18 cellular contexts compared by ENCODE assay signal in the genomic region with DNA sequence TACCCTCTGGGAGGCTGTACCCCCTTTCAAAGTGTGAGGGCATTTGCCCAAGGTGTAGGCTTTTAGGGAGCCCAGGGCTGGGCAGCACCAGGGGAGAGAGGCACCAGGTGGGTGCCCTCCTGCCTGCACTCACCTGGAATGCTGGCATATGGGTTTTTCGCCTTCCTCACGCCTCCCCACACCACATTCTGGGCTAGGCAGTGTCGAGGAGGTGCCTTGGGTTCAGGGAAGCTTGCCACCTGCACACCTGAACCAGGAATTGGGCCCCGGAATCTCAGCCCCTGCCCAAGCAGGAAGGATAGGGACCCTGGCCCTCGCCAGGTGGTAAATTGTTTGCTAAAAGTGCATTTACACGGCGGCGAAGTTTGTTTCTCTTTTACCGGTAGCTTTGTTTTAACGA. TPM values are rescaled to one million over a fixed set of nuclear protein-coding genes. Genes with fewer than 3 reads are reported as not detected.
DNase-seq lines count a peak whose midpoint lies in the region; TF ChIP-seq lines count a peak whose summit lies in the region.
"Had no signal": no experiment of that assay in that cellular context is flagged by ENCODE, and none has a peak within 500 bp of the region (broad histone marks: within the 10 kb centered on the region; RNA-seq: fewer than 3 reads in every experiment).

No MANE protein-coding gene starts in this region.

- H2BK20ac ChIP-seq in H9 (ENCODE audit: low read depth, low read length, poor library complexity, severe bottlenecking) = no peak overlapping the region

- H3K4me3 Mint-ChIP-seq in CD4-positive, alpha-beta memory T cell = peak overlapping the region in 5 of 8 donors; percentile 26 to 63 (median 47)
- peak overlapping the region; percentile 46 to 90 for H3K4me3 Mint-ChIP-seq in H9
- H3K4me3 Mint-ChIP-seq in endodermal cell = peak overlapping the region; percentile 54
- H3K4me3 Mint-ChIP-seq in mesothelial cell of epicardium = peak overlapping the region; percentile 87

- H3K27me3 Mint-ChIP-seq in CD4-positive, alpha-beta memory T cell = peaks cover 52 to 64% of the 10 kb centered on the region in 2 donors
- H3K27me3 Mint-ChIP-seq in H9 (ENCODE audit: low read depth) = peaks cover 70% of the 10 kb centered on the region
- peaks cover 85% of the 10 kb centered on the region for H3K27me3 Mint-ChIP-seq in endodermal cell (ENCODE audit: insufficient read depth)
- H3K27me3 Mint-ChIP-seq in mesothelial cell of epicardium (ENCODE audit: low read depth) = peaks cover 76% of the 10 kb centered on the region

- DNase-seq in CD4-positive, alpha-beta memory T cell = no peak
- DNase-seq in H9 = peak; percentile 39
- DNase-seq in endodermal cell = peak; percentile 60
- no peak for DNase-seq in mesothelial cell of epicardium (ENCODE audit: low spot score in 2 of 2, unreplicated experiment in 2 of 2)
- DNase-seq in amniotic stem cell (lab: John Stamatoyannopoulos, UW) = no peak
- no peak for DNase-seq in GM13977 (ENCODE audit: low spot score)
- DNase-seq in AML-193 (lab: John Stamatoyannopoulos, UW) = no peak
- DNase-seq in SHP77 treated with DMSO at 0.1 percent for 48 hours (lab: John Stamatoyannopoulos, UW) = no peak
- DNase-seq: C1 segment of cervical spinal cord, DND-41, GF-D8, NCI-H1105 treated with DMSO at 0.1 percent for 48 hours, NCI-H187, NCI-H446 treated with DMSO at 0.1 percent for 48 hours, OCI-M1, SJCRH30 had no signal

- no peak overlapping the region for H2BK5ac ChIP-seq in H9 (ENCODE audit: insufficient read length, low read length)

- no peak overlapping the region for H2BK12ac ChIP-seq in H9 (ENCODE audit: insufficient read length, low read depth, low read length)

- H2BK120ac ChIP-seq in H9 (ENCODE audit: low read depth, low read length, poor library complexity, severe bottlenecking) = no peak overlapping the region

- CTCF ChIA-PET in CD4-positive, alpha-beta memory T cell (lab: Charles Lee; ENCODE audit: partially characterized antibody) = interaction anchor here (1.3 to 4.7 kb wide), 6 partner anchors 14 to 870 kb away, joined by 3 to 41 read pairs (median 5); no protein-coding TSS in a partner anchor

- in situ Hi-C loops in GM13977 (cut with MboI; ENCODE audit: low pct_unique_long_range_greater_than_20kb, low sequenced_read_pairs, unreplicated experiment) = no loop called here

- no peak overlapping the region for H3K18ac ChIP-seq in H9 (ENCODE audit: insufficient read length, low read depth, low read length)

- TF ChIP-seq CTCF in H9 (conservative IDR thresholded peaks at IDR 0.05) = no peak
- no peak for TF ChIP-seq CTCF in endodermal cell (conservative IDR thresholded peaks at IDR 0.05)
- no peak for TF ChIP-seq CTCF in mesothelial cell of epicardium (IDR thresholded peaks at IDR 0.05; ENCODE audit: unreplicated experiment)
- no peak for TF ChIP-seq CTCF in GM13977 (IDR thresholded peaks at IDR 0.05; ENCODE audit: extremely low read depth, insufficient read depth, missing control alignments)

- H4K20me1 ChIP-seq in H9 (ENCODE audit: control insufficient read depth, insufficient read depth, insufficient read length) = peaks cover 2% of the 10 kb centered on the region

- H3K36me3 ChIP-seq in CD4-positive, alpha-beta memory T cell (ENCODE audit: insufficient read depth, low read length) = no peaks in the 10 kb centered on the region
- H3K36me3 ChIP-seq in endodermal cell (ENCODE audit: control insufficient read depth, insufficient read depth, low read length) = no peaks in the 10 kb centered on the region

- peaks cover 50% of the 10 kb centered on the region for H3K23me2 ChIP-seq in H9 (ENCODE audit: insufficient read length, low read depth, low read length, poor library complexity, severe bottlenecking)

- H3K4me1 ChIP-seq in CD4-positive, alpha-beta memory T cell (ENCODE audit: insufficient read depth, low read length) = peaks cover 50% of the 10 kb centered on the region
- peaks cover 15% of the 10 kb centered on the region; the same call in 1 of the 2 replicates for H3K4me1 ChIP-seq in H9 (ENCODE audit: insufficient read depth, low read length)
- H3K4me1 ChIP-seq in endodermal cell (ENCODE audit: control insufficient read depth, insufficient read depth, low read length) = peaks cover 8% of the 10 kb centered on the region

- H3K27ac Mint-ChIP-seq in CD4-positive, alpha-beta memory T cell = peak overlapping the region in 1 of 7 donors; percentile 47
- H3K27ac Mint-ChIP-seq in H9 = no peak overlapping the region
- H3K27ac Mint-ChIP-seq in endodermal cell = no peak overlapping the region
- peak overlapping the region; percentile 91 for H3K27ac Mint-ChIP-seq in mesothelial cell of epicardium

- H2AFZ ChIP-seq in H9 (ENCODE audit: low read length) = no peak overlapping the region

- no peak overlapping the region for H2BK15ac ChIP-seq in H9 (ENCODE audit: low read depth, low read length)

- peaks cover 36 to 59% (median 46%) of the 10 kb centered on the region in 4 donors for H3K4me1 Mint-ChIP-seq in CD4-positive, alpha-beta memory T cell
- H3K4me1 Mint-ChIP-seq in H9 (peaks cover 53 to 54% of the 10 kb centered on the region in 2 experiments), endodermal cell (peaks cover 41% of the 10 kb centered on the region), mesothelial cell of epicardium (peaks cover 50% of the 10 kb centered on the region)

- no peak overlapping the region for H2AK5ac ChIP-seq in H9 (ENCODE audit: insufficient read length, low read length)

- H3K56ac ChIP-seq in H9 (ENCODE audit: insufficient read length, low read depth, low read length) = no peak overlapping the region

- H3K79me1 ChIP-seq in H9 (ENCODE audit: insufficient read depth, low read depth, low read length, poor library complexity, severe bottlenecking) = no peaks in the 10 kb centered on the region

- no peak overlapping the region for H4K8ac ChIP-seq in H9 (replicated peaks; ENCODE audit: insufficient read length, low read depth, low read length)

- WGBS in H9 (ENCODE audit: extremely low coverage, insufficient read length, low lambda C conversion rate) = no CpG with 5 or more reads among the region's 10 CpGs
- 4 to 15% methylated on average over 7 to 10 of the region's 10 CpGs for WGBS in endodermal cell (ENCODE audit: insufficient coverage in 1 of 2, insufficient read length in 1 of 2), 2 experiments

- H3K14ac ChIP-seq in H9 (ENCODE audit: insufficient read depth, low read length) = no peak overlapping the region

- H3K4ac ChIP-seq in H9 (ENCODE audit: low read depth, low read length) = no peak overlapping the region

- H3K79me2 ChIP-seq in H9 (ENCODE audit: insufficient read depth, low read length) = no peaks in the 10 kb centered on the region

- peak overlapping the region; percentile 94 for H3K4me2 ChIP-seq in H9 (ENCODE audit: insufficient read depth, insufficient read length, low read length)
- H3K4me2 ChIP-seq: A549 had no signal

- peaks cover 0 to 6% (median 0%) of the 10 kb centered on the region in 8 donors for H3K9me3 Mint-ChIP-seq in CD4-positive, alpha-beta memory T cell
- no peaks in the 10 kb centered on the region; a peak in 2 of 5 replicates for H3K9me3 Mint-ChIP-seq in H9
- no peaks in the 10 kb centered on the region for H3K9me3 Mint-ChIP-seq in endodermal cell
- H3K9me3 Mint-ChIP-seq in mesothelial cell of epicardium = no peaks in the 10 kb centered on the region

- H3K4me3 ChIP-seq in CD4-positive, alpha-beta memory T cell (ENCODE audit: low read length in 2 of 2) = no peak overlapping the region
- H3K4me3 ChIP-seq in endodermal cell (ENCODE audit: low read length) = peak overlapping the region; percentile 74
- H3K4me3 ChIP-seq: A549, SJCRH30 had no signal

- no peak overlapping the region for H3T11ph ChIP-seq in H9 (ENCODE audit: low read length)

- no peak overlapping the region for H3K23ac ChIP-seq in H9 (ENCODE audit: insufficient read length, low read depth, low read length)

- H3K9me3 ChIP-seq in CD4-positive, alpha-beta memory T cell (ENCODE audit: control insufficient read depth in 1 of 2, low read length in 2 of 2) = no peaks in the 10 kb centered on the region
- H3K9me3 ChIP-seq in H9 (ENCODE audit: control insufficient read depth, low read depth, low read length) = no peaks in the 10 kb centered on the region
- no peaks in the 10 kb centered on the region for H3K9me3 ChIP-seq in endodermal cell (ENCODE audit: control insufficient read depth, low read length)
- H3K9me3 ChIP-seq: A549 had no signal

- intact Hi-C loops in CD4-positive, alpha-beta memory T cell (cut with micrococcal nuclease) = loop anchor here (5.0 to 10.0 kb wide), 2 partner anchors 870 to 1228 kb away; a partner anchor contains a TSS

- POLR2A ChIA-PET in CD4-positive, alpha-beta memory T cell (lab: Charles Lee; ENCODE audit: partially characterized antibody) = interaction anchor here (3.1 kb wide), 1 partner anchor 14 kb away, joined by 13 read pairs; no protein-coding TSS in a partner anchor

- no peak overlapping the region for H3K27ac ChIP-seq in CD4-positive, alpha-beta memory T cell (ENCODE audit: low read depth, low read length)
- H3K27ac ChIP-seq in H9 (ENCODE audit: insufficient read length, low read depth, low read length) (no peak overlapping the region), endodermal cell (ENCODE audit: low read depth, low read length) (no peak overlapping the region)
- H3K27ac ChIP-seq: A549, SJCRH30 had no signal

- peaks cover 0 to 3% of the 10 kb centered on the region in 2 donors for H3K36me3 Mint-ChIP-seq in CD4-positive, alpha-beta memory T cell
- no peaks in the 10 kb centered on the region; a peak in 1 of 7 replicates for H3K36me3 Mint-ChIP-seq in H9 (ENCODE audit: insufficient read depth in 1 of 3, low read depth in 3 of 3)
- no peaks in the 10 kb centered on the region for H3K36me3 Mint-ChIP-seq in endodermal cell (ENCODE audit: low read depth)
- no peaks in the 10 kb centered on the region for H3K36me3 Mint-ChIP-seq in mesothelial cell of epicardium

- no peak overlapping the region for H3K9ac ChIP-seq in H9 (ENCODE audit: extremely low read depth, insufficient read length, low read length)
- no peak overlapping the region for H3K9ac ChIP-seq in endodermal cell (ENCODE audit: extremely low read depth, low read length, poor library complexity, severe bottlenecking)

- no peak overlapping the region for H4K5ac ChIP-seq in H9 (ENCODE audit: insufficient read length, low read depth, low read length)

- H3K27me3 ChIP-seq in CD4-positive, alpha-beta memory T cell (ENCODE audit: insufficient read depth, low read length) = peaks cover 51% of the 10 kb centered on the region
- H3K27me3 ChIP-seq in H9 (ENCODE audit: insufficient read depth, low read length) (peaks cover 40% of the 10 kb centered on the region), endodermal cell (ENCODE audit: control insufficient read depth, insufficient read depth, low read length, poor library complexity, severe bottlenecking) (peaks cover 85% of the 10 kb centered on the region)
- H3K27me3 ChIP-seq: SJCRH30 had no signal

- H4K91ac ChIP-seq in H9 (ENCODE audit: insufficient read length, low read depth, low read length) = no peak overlapping the region

RNA-seq across cellular contexts. Expression of a gene that starts 5.1 kb away (rescaled TPM):
- under 1 TPM; 0.28 to 0.44 TPM for total RNA-seq in CD4-positive, alpha-beta memory T cell
- polyA plus RNA-seq in CD4-positive, alpha-beta memory T cell = under 1 TPM; 0.24 to 0.57 TPM
- total RNA-seq in H9 (2021) = 3.2 and 4.1 TPM in 2 replicates
- total RNA-seq in endodermal cell = 1 to 10 TPM in 1 of 2 donors, under 1 TPM in 1; 0.84 to 2.1 TPM
- 10.0 TPM for polyA plus RNA-seq in endodermal cell (2013, experiment 1 of 2)
- 8.6 TPM for polyA plus RNA-seq in endodermal cell (2013, experiment 2 of 2)
- 82.5 to 87.1 TPM (median 82.9 TPM) in 3 replicates for total RNA-seq in mesothelial cell of epicardium
- total RNA-seq: HT-29 had no signal

Comparison
In these comparisons a context has a peak if more than half of its experiments do, and no peak if none do; other contexts are left out.
1. DNase-seq: peak in H9 (single experiment) and endodermal cell (single experiment); none in CD4-positive, alpha-beta memory T cell (0 of 5), mesothelial cell of epicardium (0 of 2), amniotic stem cell (single experiment), GM13977 (single experiment), AML-193 (0 of 2) and SHP77 treated with DMSO at 0.1 percent for 48 hours (single experiment).
2. RNA of a gene that starts 5.1 kb away (total RNA-seq): 82.5 to 87.1 TPM in mesothelial cell of epicardium; 3.2 to 4.1 TPM in H9, 0.84 to 2.1 TPM in endodermal cell and 0.28 to 0.44 TPM in CD4-positive, alpha-beta memory T cell; every median in the first group is over 10 times any median in the second.
3. Peak in every context shown above with its lines, with median percentiles within 50 percentile points of each other: H3K4me3 Mint-ChIP-seq.